8 cellular contexts compared by ENCODE assay signal in genomic region chr17:75763613-75764416, GRCh38. TPM values are rescaled to one million over a fixed set of nuclear protein-coding genes. Genes with fewer than 3 reads are reported as not detected.
DNase-seq lines count a peak whose midpoint lies in the region; ATAC-seq and TF ChIP-seq lines count a peak whose summit lies in the region.

No MANE protein-coding gene starts in this region.

- no peak for ATAC-seq in left lung
- ATAC-seq in HG03521 (IDR thresholded peaks at IDR 0.05; ENCODE audit: unreplicated experiment) = no peak
- no peak for ATAC-seq in HG03196 (IDR thresholded peaks at IDR 0.05; ENCODE audit: unreplicated experiment)

- H3K36me3 ChIP-seq in ascending aorta (peaks cover 0 to 4% of the 10 kb centered on the region in 2 donors), left lung (peaks cover 0 to 5% of the 10 kb centered on the region in 2 donors), thymus (ENCODE audit: control insufficient read depth, insufficient read depth) (peaks cover 7% of the 10 kb centered on the region)

- no peak for TF ChIP-seq CTCF in ascending aorta (IDR thresholded peaks at IDR 0.05)
- no peak for TF ChIP-seq CTCF in left lung (IDR thresholded peaks at IDR 0.05)

- no peaks in the 10 kb centered on the region for H3K27me3 Mint-ChIP-seq in activated CD4-positive, alpha-beta T cell treated with anti-CD3 and anti-CD28 coated beads, Interleukin-2, amount 10 ng/mL, durations not matched to agents 24 days and 14 days

- H3K9me3 Mint-ChIP-seq in activated CD4-positive, alpha-beta T cell treated with anti-CD3 and anti-CD28 coated beads, Interleukin-2, amount 10 ng/mL, durations not matched to agents 24 days and 14 days = no peaks in the 10 kb centered on the region

- H3K4me3 Mint-ChIP-seq in activated CD4-positive, alpha-beta T cell treated with anti-CD3 and anti-CD28 coated beads, Interleukin-2, amount 10 ng/mL, durations not matched to agents 24 days and 14 days = peak overlapping the region; percentile 88

- no peaks in the 10 kb centered on the region for H3K27me3 ChIP-seq in ascending aorta
- H3K27me3 ChIP-seq in left lung = no peaks in the 10 kb centered on the region
- no peaks in the 10 kb centered on the region for H3K27me3 ChIP-seq in thymus (ENCODE audit: control insufficient read depth, insufficient read depth)

- 88% methylated on average over 16 of the region's 16 CpGs for WGBS in thymus

- H3K9me3 ChIP-seq in ascending aorta = no peaks in the 10 kb centered on the region
- no peaks in the 10 kb centered on the region for H3K9me3 ChIP-seq in left lung
- H3K9me3 ChIP-seq in thymus (ENCODE audit: control insufficient read depth) = no peaks in the 10 kb centered on the region

- H3K4me3 ChIP-seq in ascending aorta (peak overlapping the region; percentile 67 to 85), left lung (peak overlapping the region; percentile 84 to 91), thymus (ENCODE audit: low read length) (peak overlapping the region; percentile 73)

- H3K27ac Mint-ChIP-seq in activated CD4-positive, alpha-beta T cell treated with anti-CD3 and anti-CD28 coated beads, Interleukin-2, amount 10 ng/mL, durations not matched to agents 24 days and 14 days = peak overlapping the region; percentile 25

- H3K4me1 ChIP-seq in ascending aorta (peaks cover 4 to 18% of the 10 kb centered on the region in 2 donors), left lung (peaks cover 9 to 28% of the 10 kb centered on the region in 2 donors), thymus (ENCODE audit: control insufficient read depth, insufficient read depth, low read length) (peaks cover 10% of the 10 kb centered on the region)

- peak overlapping the region; percentile 84 to 85 for H3K27ac ChIP-seq in ascending aorta
- H3K27ac ChIP-seq in left lung = peak overlapping the region; percentile 85 to 93
- H3K27ac ChIP-seq in thymus (ENCODE audit: low read depth) = no peak overlapping the region

- intact Hi-C loops in activated CD4-positive, alpha-beta T cell treated with anti-CD3 and anti-CD28 coated beads, Interleukin-2, amount 10 ng/mL, durations not matched to agents 24 days and 14 days (cut with micrococcal nuclease) = loop anchor here (2.0 kb wide), 1 partner anchor 15 kb away; a partner anchor contains a TSS
- intact Hi-C loops in ascending aorta (cut with DNase I) = no loop called here
- intact Hi-C loops in left lung (cut with DNase I) = no loop called here

- H3K36me3 Mint-ChIP-seq in activated CD4-positive, alpha-beta T cell treated with anti-CD3 and anti-CD28 coated beads, Interleukin-2, amount 10 ng/mL, durations not matched to agents 24 days and 14 days (ENCODE audit: low read depth) = peaks cover 2% of the 10 kb centered on the region

- peaks cover 14% of the 10 kb centered on the region for H3K4me1 Mint-ChIP-seq in activated CD4-positive, alpha-beta T cell treated with anti-CD3 and anti-CD28 coated beads, Interleukin-2, amount 10 ng/mL, durations not matched to agents 24 days and 14 days

- no peak for DNase-seq in activated CD4-positive, alpha-beta T cell treated with anti-CD3 and anti-CD28 coated beads, Interleukin-2, amount 10 ng/mL, durations not matched to agents 24 days and 14 days
- no peak for DNase-seq in activated CD4-positive, alpha-beta T cell treated with anti-CD3 and anti-CD28 coated beads, Interleukin-2, amount 50 U/mL, for 4 hours
- DNase-seq in ascending aorta (ENCODE audit: low spot score in 2 of 2) (no peak), left lung (peak in 1 of 2 donors; percentile 66)
- DNase-seq in NK-92 treated with Interleukin-12 subunit alpha and Interleukin-12 subunit beta, amount 100 ng/mL, for 24 hours (lab: John Stamatoyannopoulos, UW) = no peak

RNA-seq across cellular contexts. Expression of gene GALK1, which starts 1.2 kb away (rescaled TPM):
- total RNA-seq in activated CD4-positive, alpha-beta T cell treated with anti-CD3 and anti-CD28 coated beads, Interleukin-2, amount 10 ng/mL, durations not matched to agents 24 days and 14 days = 53.3 and 54.7 TPM in 2 replicates
- 101 TPM for total RNA-seq in ascending aorta
- 10 to 100 TPM; 38.1 to 39.6 TPM for total RNA-seq in left lung
- 32.6 TPM for polyA plus RNA-seq in thymus

RNA-seq across cellular contexts. Expression of gene UNK, which starts 20.8 kb away (rescaled TPM):
- 28.9 and 30.0 TPM in 2 replicates for total RNA-seq in activated CD4-positive, alpha-beta T cell treated with anti-CD3 and anti-CD28 coated beads, Interleukin-2, amount 10 ng/mL, durations not matched to agents 24 days and 14 days
- total RNA-seq in ascending aorta = 73.9 TPM
- 10 to 100 TPM; 19.8 to 24.6 TPM for total RNA-seq in left lung
- polyA plus RNA-seq in thymus = 31.6 TPM

RNA-seq across cellular contexts. Expression of gene ITGB4, which starts 42.6 kb away (rescaled TPM):
- 0.71 and 1.8 TPM in 2 replicates for total RNA-seq in activated CD4-positive, alpha-beta T cell treated with anti-CD3 and anti-CD28 coated beads, Interleukin-2, amount 10 ng/mL, durations not matched to agents 24 days and 14 days
- total RNA-seq in ascending aorta (152 TPM), left lung (10 to 100 TPM; 44.1 to 54.8 TPM)
- 79.0 TPM for polyA plus RNA-seq in thymus

Comparison
In these comparisons a context has a peak if more than half of its experiments do, and no peak if none do; other contexts are left out.
1. RNA of gene ITGB4, which starts 42.6 kb away (total RNA-seq): 152 TPM in ascending aorta (single experiment) and 44.1 to 54.8 TPM in left lung; 0.71 to 1.8 TPM in activated CD4-positive, alpha-beta T cell treated with anti-CD3 and anti-CD28 coated beads, Interleukin-2, amount 10 ng/mL, durations not matched to agents 24 days and 14 days; every median in the first group is over 10 times any median in the second.
2. Peak in every context shown above with its lines, with median percentiles within 50 percentile points of each other: H3K4me3 ChIP-seq.